In the genomic region with DNA sequence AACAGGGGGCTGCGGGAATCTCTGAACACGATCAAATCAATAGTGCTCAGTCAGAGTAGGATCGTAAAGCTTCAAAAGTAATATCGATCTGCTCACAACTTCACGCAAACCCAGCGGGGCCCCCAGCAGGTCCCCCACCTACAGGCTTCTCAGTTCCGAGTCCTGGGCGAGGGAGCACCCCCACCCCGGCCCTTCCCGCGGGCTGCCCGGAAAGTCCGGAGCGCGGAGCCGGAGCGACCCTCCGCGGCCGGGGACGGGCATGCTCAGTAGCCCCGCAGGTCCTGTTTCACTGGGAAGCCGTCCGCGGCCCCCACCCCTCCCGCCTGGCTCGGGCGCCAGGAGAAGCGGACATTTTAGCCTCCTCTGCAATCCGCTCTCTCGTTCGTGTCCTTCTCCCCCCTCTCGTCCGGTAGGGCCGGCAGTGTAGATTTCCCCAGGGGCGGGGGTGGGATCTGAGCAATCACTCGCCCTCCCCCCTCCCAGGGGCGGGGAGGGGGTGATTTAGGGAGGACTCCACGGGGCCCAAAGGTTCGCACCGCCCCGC, we compare ENCODE assay signal across 1 cellular context.
TF ChIP-seq lines count a peak whose summit lies in the region.

No MANE protein-coding gene starts in this region.

TF ChIP-seq in HepG2, 621 proteins besides CTCF, POLR2A, EP300 and RAD21 (continued from another document and continues in another):
- TF ChIP-seq, protein P1, sequence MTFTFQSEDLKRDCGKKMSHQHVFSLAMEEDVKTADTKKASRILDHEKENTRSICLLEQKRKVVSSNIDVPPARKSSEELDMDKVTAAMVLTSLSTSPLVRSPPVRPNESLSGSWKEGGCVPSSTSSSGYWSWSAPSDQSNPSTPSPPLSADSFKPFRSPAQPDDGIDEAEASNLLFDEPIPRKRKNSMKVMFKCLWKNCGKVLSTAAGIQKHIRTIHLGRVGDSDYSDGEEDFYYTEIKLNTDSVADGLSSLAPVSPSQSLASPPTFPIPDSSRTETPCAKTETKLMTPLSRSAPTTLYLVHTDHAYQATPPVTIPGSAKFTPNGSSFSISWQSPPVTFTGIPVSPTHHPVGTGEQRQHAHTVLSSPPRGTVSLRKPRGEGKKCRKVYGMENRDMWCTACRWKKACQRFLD (CRISPR knock-in tag; IDR thresholded peaks at IDR 0.05; ENCODE audit: borderline replicate concordance): no peak; the same call in 1 of the 2 replicates
- no peak for TF ChIP-seq SMARCC2 (IDR thresholded peaks at IDR 0.05)
- no peak for TF ChIP-seq ZNF713 (CRISPR knock-in tag; IDR thresholded peaks at IDR 0.05)
- TF ChIP-seq, protein P2, sequence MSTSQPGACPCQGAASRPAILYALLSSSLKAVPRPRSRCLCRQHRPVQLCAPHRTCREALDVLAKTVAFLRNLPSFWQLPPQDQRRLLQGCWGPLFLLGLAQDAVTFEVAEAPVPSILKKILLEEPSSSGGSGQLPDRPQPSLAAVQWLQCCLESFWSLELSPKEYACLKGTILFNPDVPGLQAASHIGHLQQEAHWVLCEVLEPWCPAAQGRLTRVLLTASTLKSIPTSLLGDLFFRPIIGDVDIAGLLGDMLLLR (CRISPR knock-in tag; IDR thresholded peaks at IDR 0.05): 0 out of 2 replicates have a peak, but pooled peaks have one; percentile 16
- TF ChIP-seq GTF3A (CRISPR knock-in tag; conservative IDR thresholded peaks at IDR 0.05): 0 out of 2 replicates have a peak, but pooled peaks have one; percentile 59
- TF ChIP-seq, protein P3, sequence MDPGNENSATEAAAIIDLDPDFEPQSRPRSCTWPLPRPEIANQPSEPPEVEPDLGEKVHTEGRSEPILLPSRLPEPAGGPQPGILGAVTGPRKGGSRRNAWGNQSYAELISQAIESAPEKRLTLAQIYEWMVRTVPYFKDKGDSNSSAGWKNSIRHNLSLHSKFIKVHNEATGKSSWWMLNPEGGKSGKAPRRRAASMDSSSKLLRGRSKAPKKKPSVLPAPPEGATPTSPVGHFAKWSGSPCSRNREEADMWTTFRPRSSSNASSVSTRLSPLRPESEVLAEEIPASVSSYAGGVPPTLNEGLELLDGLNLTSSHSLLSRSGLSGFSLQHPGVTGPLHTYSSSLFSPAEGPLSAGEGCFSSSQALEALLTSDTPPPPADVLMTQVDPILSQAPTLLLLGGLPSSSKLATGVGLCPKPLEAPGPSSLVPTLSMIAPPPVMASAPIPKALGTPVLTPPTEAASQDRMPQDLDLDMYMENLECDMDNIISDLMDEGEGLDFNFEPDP (CRISPR knock-in tag; conservative IDR thresholded peaks at IDR 0.05): no peak
- 0 out of 2 replicates have a peak, but pooled peaks have one; percentile 27 for TF ChIP-seq ZFP36L2 (CRISPR knock-in tag; IDR thresholded peaks at IDR 0.05)
- TF ChIP-seq, protein P4, sequence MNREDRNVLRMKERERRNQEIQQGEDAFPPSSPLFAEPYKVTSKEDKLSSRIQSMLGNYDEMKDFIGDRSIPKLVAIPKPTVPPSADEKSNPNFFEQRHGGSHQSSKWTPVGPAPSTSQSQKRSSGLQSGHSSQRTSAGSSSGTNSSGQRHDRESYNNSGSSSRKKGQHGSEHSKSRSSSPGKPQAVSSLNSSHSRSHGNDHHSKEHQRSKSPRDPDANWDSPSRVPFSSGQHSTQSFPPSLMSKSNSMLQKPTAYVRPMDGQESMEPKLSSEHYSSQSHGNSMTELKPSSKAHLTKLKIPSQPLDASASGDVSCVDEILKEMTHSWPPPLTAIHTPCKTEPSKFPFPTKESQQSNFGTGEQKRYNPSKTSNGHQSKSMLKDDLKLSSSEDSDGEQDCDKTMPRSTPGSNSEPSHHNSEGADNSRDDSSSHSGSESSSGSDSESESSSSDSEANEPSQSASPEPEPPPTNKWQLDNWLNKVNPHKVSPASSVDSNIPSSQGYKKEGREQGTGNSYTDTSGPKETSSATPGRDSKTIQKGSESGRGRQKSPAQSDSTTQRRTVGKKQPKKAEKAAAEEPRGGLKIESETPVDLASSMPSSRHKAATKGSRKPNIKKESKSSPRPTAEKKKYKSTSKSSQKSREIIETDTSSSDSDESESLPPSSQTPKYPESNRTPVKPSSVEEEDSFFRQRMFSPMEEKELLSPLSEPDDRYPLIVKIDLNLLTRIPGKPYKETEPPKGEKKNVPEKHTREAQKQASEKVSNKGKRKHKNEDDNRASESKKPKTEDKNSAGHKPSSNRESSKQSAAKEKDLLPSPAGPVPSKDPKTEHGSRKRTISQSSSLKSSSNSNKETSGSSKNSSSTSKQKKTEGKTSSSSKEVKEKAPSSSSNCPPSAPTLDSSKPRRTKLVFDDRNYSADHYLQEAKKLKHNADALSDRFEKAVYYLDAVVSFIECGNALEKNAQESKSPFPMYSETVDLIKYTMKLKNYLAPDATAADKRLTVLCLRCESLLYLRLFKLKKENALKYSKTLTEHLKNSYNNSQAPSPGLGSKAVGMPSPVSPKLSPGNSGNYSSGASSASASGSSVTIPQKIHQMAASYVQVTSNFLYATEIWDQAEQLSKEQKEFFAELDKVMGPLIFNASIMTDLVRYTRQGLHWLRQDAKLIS (CRISPR knock-in tag; IDR thresholded peaks at IDR 0.05): no peak
- TF ChIP-seq, protein P5, sequence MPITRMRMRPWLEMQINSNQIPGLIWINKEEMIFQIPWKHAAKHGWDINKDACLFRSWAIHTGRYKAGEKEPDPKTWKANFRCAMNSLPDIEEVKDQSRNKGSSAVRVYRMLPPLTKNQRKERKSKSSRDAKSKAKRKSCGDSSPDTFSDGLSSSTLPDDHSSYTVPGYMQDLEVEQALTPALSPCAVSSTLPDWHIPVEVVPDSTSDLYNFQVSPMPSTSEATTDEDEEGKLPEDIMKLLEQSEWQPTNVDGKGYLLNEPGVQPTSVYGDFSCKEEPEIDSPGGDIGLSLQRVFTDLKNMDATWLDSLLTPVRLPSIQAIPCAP (CRISPR knock-in tag; IDR thresholded peaks at IDR 0.05; ENCODE audit: low read depth): 0 out of 2 replicates have a peak, but pooled peaks have one; percentile 60
- no peak; the same call in 1 of the 2 replicates for TF ChIP-seq TOPORS (CRISPR knock-in tag; IDR thresholded peaks at IDR 0.05)
- TF ChIP-seq, protein P6, sequence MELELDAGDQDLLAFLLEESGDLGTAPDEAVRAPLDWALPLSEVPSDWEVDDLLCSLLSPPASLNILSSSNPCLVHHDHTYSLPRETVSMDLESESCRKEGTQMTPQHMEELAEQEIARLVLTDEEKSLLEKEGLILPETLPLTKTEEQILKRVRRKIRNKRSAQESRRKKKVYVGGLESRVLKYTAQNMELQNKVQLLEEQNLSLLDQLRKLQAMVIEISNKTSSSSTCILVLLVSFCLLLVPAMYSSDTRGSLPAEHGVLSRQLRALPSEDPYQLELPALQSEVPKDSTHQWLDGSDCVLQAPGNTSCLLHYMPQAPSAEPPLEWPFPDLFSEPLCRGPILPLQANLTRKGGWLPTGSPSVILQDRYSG (CRISPR knock-in tag; IDR thresholded peaks at IDR 0.05): no peak
- no peak for TF ChIP-seq FOXK2 (IDR thresholded peaks at IDR 0.05)
- TF ChIP-seq, protein P7, sequence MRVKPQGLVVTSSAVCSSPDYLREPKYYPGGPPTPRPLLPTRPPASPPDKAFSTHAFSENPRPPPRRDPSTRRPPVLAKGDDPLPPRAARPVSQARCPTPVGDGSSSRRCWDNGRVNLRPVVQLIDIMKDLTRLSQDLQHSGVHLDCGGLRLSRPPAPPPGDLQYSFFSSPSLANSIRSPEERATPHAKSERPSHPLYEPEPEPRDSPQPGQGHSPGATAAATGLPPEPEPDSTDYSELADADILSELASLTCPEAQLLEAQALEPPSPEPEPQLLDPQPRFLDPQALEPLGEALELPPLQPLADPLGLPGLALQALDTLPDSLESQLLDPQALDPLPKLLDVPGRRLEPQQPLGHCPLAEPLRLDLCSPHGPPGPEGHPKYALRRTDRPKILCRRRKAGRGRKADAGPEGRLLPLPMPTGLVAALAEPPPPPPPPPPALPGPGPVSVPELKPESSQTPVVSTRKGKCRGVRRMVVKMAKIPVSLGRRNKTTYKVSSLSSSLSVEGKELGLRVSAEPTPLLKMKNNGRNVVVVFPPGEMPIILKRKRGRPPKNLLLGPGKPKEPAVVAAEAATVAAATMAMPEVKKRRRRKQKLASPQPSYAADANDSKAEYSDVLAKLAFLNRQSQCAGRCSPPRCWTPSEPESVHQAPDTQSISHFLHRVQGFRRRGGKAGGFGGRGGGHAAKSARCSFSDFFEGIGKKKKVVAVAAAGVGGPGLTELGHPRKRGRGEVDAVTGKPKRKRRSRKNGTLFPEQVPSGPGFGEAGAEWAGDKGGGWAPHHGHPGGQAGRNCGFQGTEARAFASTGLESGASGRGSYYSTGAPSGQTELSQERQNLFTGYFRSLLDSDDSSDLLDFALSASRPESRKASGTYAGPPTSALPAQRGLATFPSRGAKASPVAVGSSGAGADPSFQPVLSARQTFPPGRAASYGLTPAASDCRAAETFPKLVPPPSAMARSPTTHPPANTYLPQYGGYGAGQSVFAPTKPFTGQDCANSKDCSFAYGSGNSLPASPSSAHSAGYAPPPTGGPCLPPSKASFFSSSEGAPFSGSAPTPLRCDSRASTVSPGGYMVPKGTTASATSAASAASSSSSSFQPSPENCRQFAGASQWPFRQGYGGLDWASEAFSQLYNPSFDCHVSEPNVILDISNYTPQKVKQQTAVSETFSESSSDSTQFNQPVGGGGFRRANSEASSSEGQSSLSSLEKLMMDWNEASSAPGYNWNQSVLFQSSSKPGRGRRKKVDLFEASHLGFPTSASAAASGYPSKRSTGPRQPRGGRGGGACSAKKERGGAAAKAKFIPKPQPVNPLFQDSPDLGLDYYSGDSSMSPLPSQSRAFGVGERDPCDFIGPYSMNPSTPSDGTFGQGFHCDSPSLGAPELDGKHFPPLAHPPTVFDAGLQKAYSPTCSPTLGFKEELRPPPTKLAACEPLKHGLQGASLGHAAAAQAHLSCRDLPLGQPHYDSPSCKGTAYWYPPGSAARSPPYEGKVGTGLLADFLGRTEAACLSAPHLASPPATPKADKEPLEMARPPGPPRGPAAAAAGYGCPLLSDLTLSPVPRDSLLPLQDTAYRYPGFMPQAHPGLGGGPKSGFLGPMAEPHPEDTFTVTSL (CRISPR knock-in tag; IDR thresholded peaks at IDR 0.05; ENCODE audit: borderline replicate concordance): peak; percentile 63; the same call in 1 of the 2 replicates
- TF ChIP-seq, protein P8, sequence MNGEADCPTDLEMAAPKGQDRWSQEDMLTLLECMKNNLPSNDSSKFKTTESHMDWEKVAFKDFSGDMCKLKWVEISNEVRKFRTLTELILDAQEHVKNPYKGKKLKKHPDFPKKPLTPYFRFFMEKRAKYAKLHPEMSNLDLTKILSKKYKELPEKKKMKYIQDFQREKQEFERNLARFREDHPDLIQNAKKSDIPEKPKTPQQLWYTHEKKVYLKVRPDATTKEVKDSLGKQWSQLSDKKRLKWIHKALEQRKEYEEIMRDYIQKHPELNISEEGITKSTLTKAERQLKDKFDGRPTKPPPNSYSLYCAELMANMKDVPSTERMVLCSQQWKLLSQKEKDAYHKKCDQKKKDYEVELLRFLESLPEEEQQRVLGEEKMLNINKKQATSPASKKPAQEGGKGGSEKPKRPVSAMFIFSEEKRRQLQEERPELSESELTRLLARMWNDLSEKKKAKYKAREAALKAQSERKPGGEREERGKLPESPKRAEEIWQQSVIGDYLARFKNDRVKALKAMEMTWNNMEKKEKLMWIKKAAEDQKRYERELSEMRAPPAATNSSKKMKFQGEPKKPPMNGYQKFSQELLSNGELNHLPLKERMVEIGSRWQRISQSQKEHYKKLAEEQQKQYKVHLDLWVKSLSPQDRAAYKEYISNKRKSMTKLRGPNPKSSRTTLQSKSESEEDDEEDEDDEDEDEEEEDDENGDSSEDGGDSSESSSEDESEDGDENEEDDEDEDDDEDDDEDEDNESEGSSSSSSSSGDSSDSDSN (CRISPR knock-in tag; IDR thresholded peaks at IDR 0.05): peak; percentile 80
- TF ChIP-seq KAT7 (CRISPR knock-in tag; IDR thresholded peaks at IDR 0.05; ENCODE audit: borderline replicate concordance): peak; percentile 93; the same call in 1 of the 2 replicates
- TF ChIP-seq, protein P9, sequence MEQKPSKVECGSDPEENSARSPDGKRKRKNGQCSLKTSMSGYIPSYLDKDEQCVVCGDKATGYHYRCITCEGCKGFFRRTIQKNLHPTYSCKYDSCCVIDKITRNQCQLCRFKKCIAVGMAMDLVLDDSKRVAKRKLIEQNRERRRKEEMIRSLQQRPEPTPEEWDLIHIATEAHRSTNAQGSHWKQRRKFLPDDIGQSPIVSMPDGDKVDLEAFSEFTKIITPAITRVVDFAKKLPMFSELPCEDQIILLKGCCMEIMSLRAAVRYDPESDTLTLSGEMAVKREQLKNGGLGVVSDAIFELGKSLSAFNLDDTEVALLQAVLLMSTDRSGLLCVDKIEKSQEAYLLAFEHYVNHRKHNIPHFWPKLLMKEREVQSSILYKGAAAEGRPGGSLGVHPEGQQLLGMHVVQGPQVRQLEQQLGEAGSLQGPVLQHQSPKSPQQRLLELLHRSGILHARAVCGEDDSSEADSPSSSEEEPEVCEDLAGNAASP (CRISPR knock-in tag; IDR thresholded peaks at IDR 0.05; ENCODE audit: borderline replicate concordance): peak; percentile 87; the same call in 1 of the 2 replicates
- peak; percentile 71 for TF ChIP-seq RXRB (CRISPR knock-in tag; IDR thresholded peaks at IDR 0.05; ENCODE audit: borderline replicate concordance)
- TF ChIP-seq, protein P10, sequence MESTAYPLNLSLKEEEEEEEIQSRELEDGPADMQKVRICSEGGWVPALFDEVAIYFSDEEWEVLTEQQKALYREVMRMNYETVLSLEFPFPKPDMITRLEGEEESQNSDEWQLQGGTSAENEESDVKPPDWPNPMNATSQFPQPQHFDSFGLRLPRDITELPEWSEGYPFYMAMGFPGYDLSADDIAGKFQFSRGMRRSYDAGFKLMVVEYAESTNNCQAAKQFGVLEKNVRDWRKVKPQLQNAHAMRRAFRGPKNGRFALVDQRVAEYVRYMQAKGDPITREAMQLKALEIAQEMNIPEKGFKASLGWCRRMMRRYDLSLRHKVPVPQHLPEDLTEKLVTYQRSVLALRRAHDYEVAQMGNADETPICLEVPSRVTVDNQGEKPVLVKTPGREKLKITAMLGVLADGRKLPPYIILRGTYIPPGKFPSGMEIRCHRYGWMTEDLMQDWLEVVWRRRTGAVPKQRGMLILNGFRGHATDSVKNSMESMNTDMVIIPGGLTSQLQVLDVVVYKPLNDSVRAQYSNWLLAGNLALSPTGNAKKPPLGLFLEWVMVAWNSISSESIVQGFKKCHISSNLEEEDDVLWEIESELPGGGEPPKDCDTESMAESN (CRISPR knock-in tag; conservative IDR thresholded peaks at IDR 0.05): peak; percentile 69
- peak; percentile 26; the same call in 1 of the 2 replicates for TF ChIP-seq ZFP90 (CRISPR knock-in tag; IDR thresholded peaks at IDR 0.05; ENCODE audit: borderline replicate concordance)
- TF ChIP-seq ZNF460 (CRISPR knock-in tag; IDR thresholded peaks at IDR 0.05; ENCODE audit: borderline replicate concordance): peak; percentile 87; the same call in 1 of the 2 replicates
- TF ChIP-seq SP4 (CRISPR knock-in tag; IDR thresholded peaks at IDR 0.05): peak; percentile 62; the same call in 1 of the 2 replicates
- TF ChIP-seq SMAD1 (CRISPR knock-in tag; IDR thresholded peaks at IDR 0.05; ENCODE audit: borderline replicate concordance, low read depth): no peak; the same call in 1 of the 2 replicates
- no peak for TF ChIP-seq ARID2 (CRISPR knock-in tag; IDR thresholded peaks at IDR 0.05; ENCODE audit: borderline replicate concordance)
- no peak for TF ChIP-seq CENPT (CRISPR knock-in tag; IDR thresholded peaks at IDR 0.05; ENCODE audit: low read depth)
- TF ChIP-seq KAT8 (CRISPR knock-in tag; IDR thresholded peaks at IDR 0.05): peak; percentile 74; the same call in 1 of the 2 replicates
